In genomic region chr7:102616507-102617125, GRCh38 we compare ENCODE assay signal across 8 cellular contexts. TPM values are rescaled to one million over a fixed set of nuclear protein-coding genes. Genes with fewer than 3 reads are reported as not detected.
A peak's percentile ranks its signal among the peaks of the same experiment; 100 is the strongest.
DNase-seq lines count a peak whose midpoint lies in the region; ATAC-seq and TF ChIP-seq lines count a peak whose summit lies in the region.
"Not testable (repeated sequence)": the region's sequence is repeated elsewhere in the genome, so short reads cannot be mapped to it uniquely, and the experiment has no call there.

Gene RASA4, minus strand, starts transcription at chr7:102616756. Its CDS starts 67 bp downstream, at chr7:102616689.

- H3K36me3 ChIP-seq in MG63; ectodermal cell (ENCODE audit: control insufficient read depth, insufficient read depth, low read length); left lung; skeletal muscle tissue (ENCODE audit: control insufficient read depth in 3 of 3, insufficient read depth in 3 of 3, low read length in 3 of 3): not testable (repeated sequence)

- peak; percentile 78 for ATAC-seq in GM19025 (IDR thresholded peaks at IDR 0.05; ENCODE audit: low read depth, unreplicated experiment)
- peak; percentile 35 for ATAC-seq in HG02870 (IDR thresholded peaks at IDR 0.05; ENCODE audit: unreplicated experiment)
- peak; percentile 92 for ATAC-seq in left lung

- not testable (repeated sequence) for H3K4me1 ChIP-seq in ectodermal cell (ENCODE audit: control insufficient read depth, insufficient read depth, low read length); left lung
- H3K4me1 ChIP-seq in skeletal muscle tissue (ENCODE audit: control insufficient read depth in 3 of 3, insufficient read depth in 3 of 3, low read length in 3 of 3): peaks cover 3 to 10% (median 5%) of the 10 kb centered on the region in 3 donors

- WGBS in ectodermal cell, 2 experiments: 0 to 2% methylated on average over 14 to 18 of the region's 62 CpGs

- H3K9ac ChIP-seq in skeletal muscle tissue (ENCODE audit: low read depth in 1 of 3, low read length in 3 of 3): peak within 1 kb of the TSS in 2 of 3 donors; percentile 50 to 54

- POLR2A ChIA-PET in AG04450 (lab: Yijun Ruan, JAX); activated CD8-positive, alpha-beta memory T cell treated with anti-CD3 and anti-CD28 coated beads for 36 hours (lab: Charles Lee): not testable (repeated sequence)

- H3K27me3 ChIP-seq in AG04450 (ENCODE audit: control insufficient read depth, insufficient read depth, low read length); MG63; ectodermal cell (ENCODE audit: control insufficient read depth, insufficient read depth, low read length, poor library complexity, severe bottlenecking); left lung; skeletal muscle tissue (ENCODE audit: control insufficient read depth in 3 of 3, insufficient read depth in 3 of 3, low read length in 3 of 3): not testable (repeated sequence)

- H3K4me3 ChIP-seq in AG04450 (ENCODE audit: low read depth, low read length) (peak within 1 kb of the TSS; percentile 57), ectodermal cell (ENCODE audit: insufficient read depth, low read depth, low read length) (peak within 1 kb of the TSS; percentile 37), left lung (peak within 1 kb of the TSS; percentile 24 to 36), skeletal muscle tissue (ENCODE audit: low read length in 3 of 3) (peak within 1 kb of the TSS in 2 of 3 donors; percentile 54 to 62)
- not testable (repeated sequence) for H3K4me3 ChIP-seq in MG63

- not testable (repeated sequence) for H3K9me3 ChIP-seq in AG04450 (ENCODE audit: control insufficient read depth, insufficient read depth, low read length); MG63; ectodermal cell (ENCODE audit: control insufficient read depth, low read length); left lung; skeletal muscle tissue (ENCODE audit: control insufficient read depth in 3 of 3, low read length in 3 of 3)

- TF ChIP-seq CTCF in AG04450 (IDR thresholded peaks at IDR 0.05; ENCODE audit: low read depth, low read length); left lung (IDR thresholded peaks at IDR 0.05): not testable (repeated sequence)

- intact Hi-C loops in left lung (cut with DNase I): not testable (repeated sequence)

- H3K27ac ChIP-seq in AG04450 (ENCODE audit: low read depth, low read length); ectodermal cell (ENCODE audit: insufficient read depth, low read depth, low read length, poor library complexity, severe bottlenecking); left lung: not testable (repeated sequence)
- H3K27ac ChIP-seq in skeletal muscle tissue (ENCODE audit: low read depth, low read length): peak within 1 kb of the TSS; percentile 56

- not testable (repeated sequence) for DNase-seq in AG04450 (ENCODE audit: low read depth, low spot score)
- DNase-seq in MG63 (peak; percentile 12), left lung (peak; percentile 59 to 91)

- CTCF ChIA-PET in AG04450 (lab: Charles Lee); activated CD8-positive, alpha-beta memory T cell treated with anti-CD3 and anti-CD28 coated beads for 36 hours (lab: Charles Lee): not testable (repeated sequence)

RNA-seq across cellular contexts. Expression of gene RASA4, which starts in this region (rescaled TPM):
- polyA plus RNA-seq in AG04450 (2011; rRNA removed): 7.0 and 14.9 TPM in 2 replicates
- 20.1 and 24.8 TPM in 2 replicates for polyA minus RNA-seq in AG04450 (2011; rRNA and poly(A)+ RNA removed)
- total RNA-seq in MG63 (2014; rRNA removed; shearing (Covaris generic); ENCODE audit: low replicate concordance): 1.6 and 3.9 TPM in 2 replicates
- total RNA-seq in activated CD8-positive, alpha-beta memory T cell treated with anti-CD3 and anti-CD28 coated beads for 36 hours: 10 to 100 TPM; 41.6 to 42.4 TPM
- polyA plus RNA-seq in ectodermal cell (2013, experiment 1 of 4): 53.7 TPM
- 54.4 TPM for polyA plus RNA-seq in ectodermal cell (2013, experiment 2 of 4)
- polyA plus RNA-seq in ectodermal cell (2013, experiment 3 of 4): 42.9 TPM
- polyA plus RNA-seq in ectodermal cell (2013, experiment 4 of 4): 48.2 TPM
- total RNA-seq in left lung: 10 to 100 TPM; 22.9 to 43.2 TPM
- 17.2 TPM for total RNA-seq in skeletal muscle tissue

Comparison
In these comparisons a context has a peak if more than half of its experiments do, and no peak if none do; other contexts are left out.
1. ATAC-seq: peak in every context shown above with its lines; median percentile 92 in left lung; 78 in GM19025; 35 in HG02870.